In genomic region chr17:73308017-73308823, GRCh38 we compare ENCODE assay signal across 9 cellular contexts. TPM values are rescaled to one million over a fixed set of nuclear protein-coding genes. Genes with fewer than 3 reads are reported as not detected.
DNase-seq lines count a peak whose midpoint lies in the region; ATAC-seq and TF ChIP-seq lines count a peak whose summit lies in the region.
"Had no signal": no experiment of that assay in that cellular context is flagged by ENCODE, and none has a peak within 500 bp of the region (broad histone marks: within the 10 kb centered on the region; RNA-seq: fewer than 3 reads in every experiment).

No MANE protein-coding gene starts in this region.

- H3K4me3 ChIP-seq in AG04450 (ENCODE audit: low read depth, low read length), result peak overlapping the region; percentile 46
- H3K4me3 ChIP-seq in NT2/D1 (ENCODE audit: insufficient read length, low read depth), result peak overlapping the region; percentile 3
- peak overlapping the region; percentile 40 for H3K4me3 ChIP-seq in endodermal cell (ENCODE audit: low read length)
- peak overlapping the region; percentile 7 to 81 for H3K4me3 ChIP-seq in muscle layer of colon (ENCODE audit: low read depth in 1 of 2, low read length in 2 of 2)

- in situ Hi-C loops in GM13976 (cut with MboI; ENCODE audit: low sequenced_read_pairs, unreplicated experiment), result no loop called here

- CTCF ChIA-PET in AG04450 (lab: Charles Lee), result interaction anchor here (0.6 to 2.7 kb wide), 5 partner anchors 33 to 74 kb away, joined by 3 to 10 read pairs (median 4); no protein-coding TSS in a partner anchor

- H3K36me3 ChIP-seq in NT2/D1 (ENCODE audit: insufficient read depth, insufficient read length, low read length) (peaks cover 16% of the 10 kb centered on the region), endodermal cell (ENCODE audit: control insufficient read depth, insufficient read depth, low read length) (peaks cover 22% of the 10 kb centered on the region), muscle layer of colon (ENCODE audit: insufficient read depth, low read length) (peaks cover 4% of the 10 kb centered on the region)

- H3K27ac Mint-ChIP-seq in endodermal cell, result no peak overlapping the region

- H3K4me1 ChIP-seq in NT2/D1 (ENCODE audit: insufficient read depth, insufficient read length), result peaks cover 29% of the 10 kb centered on the region
- peaks cover 37% of the 10 kb centered on the region for H3K4me1 ChIP-seq in endodermal cell (ENCODE audit: control insufficient read depth, insufficient read depth, low read length)
- peaks cover 70% of the 10 kb centered on the region for H3K4me1 ChIP-seq in muscle layer of colon (ENCODE audit: insufficient read depth, low read length)

- no peak overlapping the region for H3K4me3 Mint-ChIP-seq in endodermal cell

- TF ChIP-seq CTCF in AG04450 (IDR thresholded peaks at IDR 0.05; ENCODE audit: low read depth, low read length) (no peak), endodermal cell (conservative IDR thresholded peaks at IDR 0.05) (no peak), GM13976 (IDR thresholded peaks at IDR 0.05; ENCODE audit: borderline replicate concordance, control extremely low read depth, extremely low read depth, insufficient read depth, missing control alignments) (no peak)

- H3K9ac ChIP-seq in NT2/D1 (ENCODE audit: insufficient read length, low read depth) (peak overlapping the region; percentile 69), endodermal cell (ENCODE audit: extremely low read depth, low read length, poor library complexity, severe bottlenecking) (no peak overlapping the region), muscle layer of colon (ENCODE audit: low read length) (peak overlapping the region; percentile 46)

- peaks cover 21% of the 10 kb centered on the region for H3K36me3 Mint-ChIP-seq in endodermal cell (ENCODE audit: low read depth)

- peaks cover under 1% of the 10 kb centered on the region for H3K27me3 Mint-ChIP-seq in endodermal cell (ENCODE audit: insufficient read depth)

- ATAC-seq in GM18867 (IDR thresholded peaks at IDR 0.05; ENCODE audit: unreplicated experiment) (no peak), HG02571 (IDR thresholded peaks at IDR 0.05; ENCODE audit: unreplicated experiment) (no peak)
- ATAC-seq: esophagus mucosa had no signal

- POLR2A ChIA-PET in AG04450 (lab: Yijun Ruan, JAX), result interaction anchor here (0.6 to 0.7 kb wide), 2 partner anchors 16 to 35 kb away, joined by 3 read pairs; no protein-coding TSS in a partner anchor

- peak overlapping the region; percentile 65 for H3K27ac ChIP-seq in AG04450 (ENCODE audit: low read depth, low read length)
- H3K27ac ChIP-seq in endodermal cell (ENCODE audit: low read depth, low read length), result no peak overlapping the region
- peak overlapping the region; percentile 100 for H3K27ac ChIP-seq in muscle layer of colon (ENCODE audit: low read depth, low read length)

- DNase-seq in AG04450 (ENCODE audit: low read depth, low spot score) (no peak), NT2/D1 (ENCODE audit: low read depth, low spot score) (no peak), endodermal cell (peak; percentile 55), GM13976 (ENCODE audit: low spot score) (no peak), activated T-cell treated with anti-CD3 and anti-CD28 coated beads for 4 hours (no peak)

- WGBS in endodermal cell (ENCODE audit: insufficient coverage in 1 of 2, insufficient read length in 1 of 2), 2 experiments, result 92 to 96% methylated on average over 20 to 23 of the region's 23 CpGs

- H3K9me3 ChIP-seq in AG04450 (ENCODE audit: control insufficient read depth, insufficient read depth, low read length) (no peaks in the 10 kb centered on the region; the same call in 1 of the 2 replicates), NT2/D1 (ENCODE audit: insufficient read depth, low read length) (no peaks in the 10 kb centered on the region), endodermal cell (ENCODE audit: control insufficient read depth, low read length) (no peaks in the 10 kb centered on the region), muscle layer of colon (ENCODE audit: low read length) (no peaks in the 10 kb centered on the region)

- H3K4me1 Mint-ChIP-seq in endodermal cell, result peaks cover 44% of the 10 kb centered on the region

- no peaks in the 10 kb centered on the region for H3K9me3 Mint-ChIP-seq in endodermal cell

- no peaks in the 10 kb centered on the region for H3K27me3 ChIP-seq in AG04450 (ENCODE audit: control insufficient read depth, insufficient read depth, low read length)
- H3K27me3 ChIP-seq in NT2/D1 (ENCODE audit: insufficient read depth, insufficient read length), result no peaks in the 10 kb centered on the region
- H3K27me3 ChIP-seq in endodermal cell (ENCODE audit: control insufficient read depth, insufficient read depth, low read length, poor library complexity, severe bottlenecking), result no peaks in the 10 kb centered on the region
- no peaks in the 10 kb centered on the region for H3K27me3 ChIP-seq in muscle layer of colon (ENCODE audit: control insufficient read depth in 1 of 2, insufficient read depth in 2 of 2, low read length in 2 of 2)

RNA-seq across cellular contexts. Expression of gene CDC42EP4, which starts 3.6 kb away (rescaled TPM):
- polyA plus RNA-seq in AG04450 (2011; rRNA removed), result 21.9 and 23.1 TPM in 2 replicates
- 28.2 and 36.2 TPM in 2 replicates for polyA minus RNA-seq in AG04450 (2011; rRNA and poly(A)+ RNA removed)
- total RNA-seq in endodermal cell, result 10 to 100 TPM; 38.5 to 49.7 TPM
- 57.7 TPM for polyA plus RNA-seq in endodermal cell (2013, experiment 1 of 2)
- 49.6 TPM for polyA plus RNA-seq in endodermal cell (2013, experiment 2 of 2)

RNA-seq across cellular contexts. Expression of gene CPSF4L, which starts 46.5 kb away (rescaled TPM):
- not detected in 2 replicates for polyA plus RNA-seq in AG04450 (2011; rRNA removed)
- polyA minus RNA-seq in AG04450 (2011; rRNA and poly(A)+ RNA removed), result not detected in 2 replicates
- under 1 TPM; 0.29 to 0.58 TPM for total RNA-seq in endodermal cell
- polyA plus RNA-seq in endodermal cell (2013, experiment 1 of 2), result not detected
- polyA plus RNA-seq in endodermal cell (2013, experiment 2 of 2), result not detected
- total RNA-seq: esophagus mucosa had no signal
